In genomic region chr1:13838236-13838635, GRCh38 we compare ENCODE assay signal across 35 cellular contexts.
"Had no signal": no experiment of that assay in that cellular context is flagged by ENCODE, and none has a peak within 500 bp of the region (broad histone marks: within the 10 kb centered on the region; RNA-seq: fewer than 3 reads in every experiment).

No MANE protein-coding gene starts in this region.

- H3K36me3 ChIP-seq: MG63 had no signal

- DNase-seq: Karpas-422, MG63, MM.1S, MV-4-11, NCI-H1048, NCI-H1092, NCI-H1092 treated with DMSO at 0.1 percent for 48 hours, NCI-H1105, NCI-H1105 treated with DMSO at 0.1 percent for 48 hours, NCI-H1417, NCI-H1417 treated with DMSO at 0.1 percent for 48 hours, NCI-H1436, NCI-H1436 treated with DMSO at 0.1 percent for 48 hours, NCI-H146, NCI-H1694, NCI-H1694 treated with DMSO at 0.1 percent for 48 hours, NCI-H187, NCI-H187 treated with DMSO at 0.1 percent for 48 hours, NCI-H1930, NCI-H2029, NCI-H2029 treated with DMSO at 0.1 percent for 48 hours, NCI-H2081, NCI-H2081 treated with DMSO at 0.1 percent for 48 hours, NCI-H2107, NCI-H2171, NCI-H2171 treated with DMSO at 0.1 percent for 48 hours, NCI-H2227 treated with DMSO at 0.1 percent for 48 hours, NCI-H226, NCI-H345, NCI-H446, NCI-H446 treated with DMSO at 0.1 percent for 48 hours, NCI-H510A, NCI-H510A treated with DMSO at 0.1 percent for 48 hours, NCI-H524, NCI-H524 treated with DMSO at 0.1 percent for 48 hours had no signal

- H3K4me3 ChIP-seq: MG63 had no signal

- H3K9me3 ChIP-seq: MG63 had no signal

- H3K27me3 ChIP-seq: MG63 had no signal
